16 cellular contexts compared by ENCODE assay signal in genomic region chr11:69437001-69437875, GRCh38. TPM values are rescaled to one million over a fixed set of nuclear protein-coding genes. Genes with fewer than 3 reads are reported as not detected.
DNase-seq lines count a peak whose midpoint lies in the region; ATAC-seq, FAIRE-seq and TF ChIP-seq lines count a peak whose summit lies in the region.
"Had no signal": no experiment of that assay in that cellular context is flagged by ENCODE, and none has a peak within 500 bp of the region (broad histone marks: within the 10 kb centered on the region; RNA-seq: fewer than 3 reads in every experiment).

No MANE protein-coding gene starts in this region.

- H2AFZ ChIP-seq in K562 (ENCODE audit: low read depth, low read length), result peak overlapping the region; percentile 83
- no peak overlapping the region for H2AFZ ChIP-seq in Karpas-422 (ENCODE audit: low read length)

- TF ChIP-seq CTCF in K562 (IDR thresholded peaks at IDR 0.05 in 2 of 3, conservative IDR thresholded peaks at IDR 0.05 in 1 of 3; ENCODE audit: insufficient read depth in 2 of 3, low read depth in 1 of 3, low read length in 3 of 3) (0 out of 6 replicates have a peak, but pooled peaks of 2 of the 3 experiments have one; percentile 5 to 8), right lobe of liver (IDR thresholded peaks at IDR 0.05) (peak in 1 of 4 donors; percentile 15), upper lobe of left lung (IDR thresholded peaks at IDR 0.05) (peak in 2 of 6 experiments; percentile 16 to 73)
- no peak for TF ChIP-seq CTCF in CD4-positive, alpha-beta T cell (IDR thresholded peaks at IDR 0.05)

- TF ChIP-seq POLR2A in K562 (conservative IDR thresholded peaks at IDR 0.05) (no peak), right lobe of liver (IDR thresholded peaks at IDR 0.05) (no peak), upper lobe of left lung (IDR thresholded peaks at IDR 0.05) (no peak)

- no peaks in the 10 kb centered on the region for H3K9me3 Mint-ChIP-seq in CD4-positive, alpha-beta T cell
- H3K9me3 Mint-ChIP-seq: activated CD4-positive, alpha-beta memory T cell treated with anti-CD3 and anti-CD28 coated beads, Interleukin-2, amount 10 ng/mL, durations not matched to agents 7 days and 5 days had no signal

- TF ChIP-seq EP300 in K562 (IDR thresholded peaks at IDR 0.05; ENCODE audit: low read length), result no peak
- no peak for TF ChIP-seq EP300 in upper lobe of left lung (IDR thresholded peaks at IDR 0.05)

- H3K4me2 ChIP-seq in K562 (ENCODE audit: insufficient read depth, low read length) (no peak overlapping the region; the same call in 1 of the 2 replicates), Karpas-422 (ENCODE audit: low read depth, low read length, poor library complexity, severe bottlenecking) (no peak overlapping the region)

- TF ChIP-seq RAD21 in K562 (CRISPR knock-in tag; conservative IDR thresholded peaks at IDR 0.05 in 1 of 2, IDR thresholded peaks at IDR 0.05 in 1 of 2), result no peak

- H3K4me1 Mint-ChIP-seq in CD4-positive, alpha-beta T cell (ENCODE audit: low read depth), result no peaks in the 10 kb centered on the region
- H3K4me1 Mint-ChIP-seq: activated CD4-positive, alpha-beta memory T cell treated with anti-CD3 and anti-CD28 coated beads, Interleukin-2, amount 10 ng/mL, durations not matched to agents 7 days and 5 days had no signal

- H3K27ac ChIP-seq in K562 (ENCODE audit: extremely low read depth, low read depth, low read length), result peak overlapping the region; percentile 2; the same call in 1 of the 3 replicates
- no peak overlapping the region for H3K27ac ChIP-seq in right lobe of liver
- peak overlapping the region in 1 of 4 donors; percentile 33 for H3K27ac ChIP-seq in upper lobe of left lung
- no peak overlapping the region for H3K27ac ChIP-seq in CD4-positive, alpha-beta T cell (ENCODE audit: low read depth, low read length)
- no peak overlapping the region for H3K27ac ChIP-seq in Karpas-422 (ENCODE audit: low read length)
- H3K27ac ChIP-seq: neutrophil, thoracic aorta had no signal

- FAIRE-seq in HTR-8/SVneo (lab: Jason Lieb, UNC) (peak; percentile 99), K562 (lab: Jason Lieb, UNC) (peak; percentile 37)

- WGBS in K562 (ENCODE audit: insufficient coverage, low coverage, missing lambda C conversion rate), result 73% methylated on average over 8 of the region's 15 CpGs
- 65% methylated on average over 3 of the region's 15 CpGs for WGBS in right lobe of liver (ENCODE audit: insufficient coverage, low coverage, low lambda C conversion rate, missing lambda C conversion rate)
- 72 to 80% methylated on average over 8 to 13 of the region's 15 CpGs for WGBS in upper lobe of left lung, 2 donors

- no peaks in the 10 kb centered on the region for H3K9me1 ChIP-seq in K562 (ENCODE audit: control insufficient read depth, insufficient read depth, low read length)

- H3K36me3 ChIP-seq in K562 (ENCODE audit: control insufficient read depth, insufficient read depth, low read length), result no peaks in the 10 kb centered on the region
- H3K36me3 ChIP-seq in right lobe of liver, result no peaks in the 10 kb centered on the region
- H3K36me3 ChIP-seq in upper lobe of left lung, result no peaks in the 10 kb centered on the region
- H3K36me3 ChIP-seq in Karpas-422 (ENCODE audit: insufficient read depth, low read length), result no peaks in the 10 kb centered on the region
- H3K36me3 ChIP-seq: MG63, neutrophil, thoracic aorta had no signal

- H3K9ac ChIP-seq in K562 (ENCODE audit: insufficient read depth in 1 of 2, low read depth in 2 of 2, low read length in 2 of 2) (peak overlapping the region in 1 of 2 experiments; percentile 57; a peak in 2 of 4 replicates), Karpas-422 (ENCODE audit: low read length) (no peak overlapping the region)

- H3K4me1 ChIP-seq in K562 (replicated peaks in 1 of 2; ENCODE audit: control insufficient read depth in 2 of 2, insufficient read depth in 2 of 2, low read length in 2 of 2) (peaks cover 31 to 56% of the 10 kb centered on the region in 2 experiments), right lobe of liver (peaks cover 0 to 7% (median 0%) of the 10 kb centered on the region in 4 donors), upper lobe of left lung (peaks cover 2 to 5% (median 3%) of the 10 kb centered on the region in 4 donors), Karpas-422 (ENCODE audit: low read length) (no peaks in the 10 kb centered on the region)

- intact Hi-C loops in K562 (cut with micrococcal nuclease), result no loop called here
- intact Hi-C loops in right lobe of liver (cut with DNase I), result loop anchor here in 1 of 2 donors (10.0 kb wide), 1 partner anchor 132 kb away; no protein-coding TSS in a partner anchor
- intact Hi-C loops in CD4-positive, alpha-beta T cell (cut with DNase I, micrococcal nuclease), result no loop called here

- no peaks in the 10 kb centered on the region for H3K79me2 ChIP-seq in K562 (ENCODE audit: control insufficient read depth, insufficient read depth, low read length)
- H3K79me2 ChIP-seq in Karpas-422 (ENCODE audit: low read length), result no peaks in the 10 kb centered on the region

- DNase-seq in HTR-8/SVneo (ENCODE audit: insufficient read length, low spot score) (peak; percentile 88), K562 (ENCODE audit: extremely low read depth in 1 of 4, low spot score in 3 of 4) (no peak), right lobe of liver (peak; percentile 49 to 65 (median 65)), upper lobe of left lung (peak in 1 of 2 donors; percentile 87), Karpas-422 (no peak)
- DNase-seq in CD4-positive, alpha-beta T cell, result no peak
- DNase-seq: activated CD4-positive, alpha-beta memory T cell treated with anti-CD3 and anti-CD28 coated beads, Interleukin-2, amount 10 ng/mL, durations not matched to agents 7 days and 5 days; DMS53; hypothalamus; MG63 had no signal

- H3K4me3 Mint-ChIP-seq in CD4-positive, alpha-beta T cell, result no peak overlapping the region
- H3K4me3 Mint-ChIP-seq: activated CD4-positive, alpha-beta memory T cell treated with anti-CD3 and anti-CD28 coated beads, Interleukin-2, amount 10 ng/mL, durations not matched to agents 7 days and 5 days; activated naive CD8-positive, alpha-beta T cell had no signal

- H4K20me1 ChIP-seq in K562 (replicated peaks; ENCODE audit: control insufficient read depth, insufficient read depth, low read length), result no peaks in the 10 kb centered on the region
- no peaks in the 10 kb centered on the region for H4K20me1 ChIP-seq in Karpas-422 (ENCODE audit: insufficient read depth, low read depth, low read length)

- POLR2A ChIA-PET in K562 (lab: Yijun Ruan, JAX), result no interaction called here
- POLR2A ChIA-PET in CD4-positive, alpha-beta T cell (lab: Charles Lee), result no interaction called here

- CTCF ChIA-PET in K562 (lab: Yijun Ruan, JAX; ENCODE audit: low intra/inter-chr PET ratio), result no interaction called here
- CTCF ChIA-PET in CD4-positive, alpha-beta T cell (lab: Charles Lee), result no interaction called here

- H3K4me3 ChIP-seq in K562 (no peak overlapping the region), right lobe of liver (no peak overlapping the region), upper lobe of left lung (no peak overlapping the region), Karpas-422 (ENCODE audit: low read length) (no peak overlapping the region)
- H3K4me3 ChIP-seq: MG63, thoracic aorta had no signal

- in situ Hi-C loops in K562 (cut with MboI), result no loop called here

- no TSS peak for BruUV-seq in K562 (replicated peaks; lab: Mats Ljungman, UMichigan)

- peaks cover 16% of the 10 kb centered on the region for H3K27me3 Mint-ChIP-seq in CD4-positive, alpha-beta T cell

- no peaks in the 10 kb centered on the region for H3K9me2 ChIP-seq in Karpas-422 (replicated peaks; ENCODE audit: insufficient read depth, low read length)

- ATAC-seq in K562, result peak; percentile 17
- ATAC-seq in right lobe of liver, result peak; percentile 51 to 79 (median 68)
- ATAC-seq in upper lobe of left lung (ENCODE audit: low FRiP score in 2 of 2), result peak; percentile 34 to 88
- no peak for ATAC-seq in GM21619 (IDR thresholded peaks at IDR 0.05; ENCODE audit: unreplicated experiment)
- ATAC-seq in CD4-positive, alpha-beta T cell (ENCODE audit: poor library complexity), result no peak
- no peak for ATAC-seq in HG03095 (IDR thresholded peaks at IDR 0.05; ENCODE audit: unreplicated experiment)

- H3K27ac Mint-ChIP-seq in CD4-positive, alpha-beta T cell, result no peak overlapping the region
- H3K27ac Mint-ChIP-seq: activated CD4-positive, alpha-beta memory T cell treated with anti-CD3 and anti-CD28 coated beads, Interleukin-2, amount 10 ng/mL, durations not matched to agents 7 days and 5 days; activated naive CD8-positive, alpha-beta T cell had no signal

- no peaks in the 10 kb centered on the region for H3K36me3 Mint-ChIP-seq in CD4-positive, alpha-beta T cell (ENCODE audit: low read depth)
- H3K36me3 Mint-ChIP-seq: activated naive CD8-positive, alpha-beta T cell had no signal

- H3K9me3 ChIP-seq in K562 (replicated peaks; ENCODE audit: control insufficient read depth, insufficient read depth, low read depth, low read length) (no peaks in the 10 kb centered on the region), right lobe of liver (no peaks in the 10 kb centered on the region), upper lobe of left lung (no peaks in the 10 kb centered on the region), Karpas-422 (ENCODE audit: low read length) (no peaks in the 10 kb centered on the region)
- H3K9me3 ChIP-seq in CD4-positive, alpha-beta T cell (ENCODE audit: control insufficient read depth, low read length), result no peaks in the 10 kb centered on the region
- H3K9me3 ChIP-seq: MG63, neutrophil, thoracic aorta had no signal

- no peaks in the 10 kb centered on the region for H3K27me3 ChIP-seq in K562 (ENCODE audit: control insufficient read depth in 2 of 2, insufficient read depth in 2 of 2, low read length in 2 of 2)
- no peaks in the 10 kb centered on the region for H3K27me3 ChIP-seq in right lobe of liver
- H3K27me3 ChIP-seq in upper lobe of left lung, result no peaks in the 10 kb centered on the region
- H3K27me3 ChIP-seq in CD4-positive, alpha-beta T cell (ENCODE audit: control insufficient read depth, insufficient read depth, low read length), result no peaks in the 10 kb centered on the region
- H3K27me3 ChIP-seq in Karpas-422 (ENCODE audit: low read length), result no peaks in the 10 kb centered on the region
- H3K27me3 ChIP-seq: MG63 had no signal

RNA-seq across cellular contexts. Expression of gene LINC01488, which starts 44.2 kb away (rescaled TPM):
- total RNA-seq in K562 (2011; cell fraction: chromatin; rRNA removed; ENCODE audit: low replicate concordance), result not detected in 2 replicates
- total RNA-seq in K562 (2011; cell fraction: nucleolus; rRNA removed), result not detected in 2 replicates
- not detected in 2 replicates for total RNA-seq in K562 (2011; cell fraction: nucleoplasm; rRNA removed)
- not detected in 2 replicates for total RNA-seq in K562 (2014; rRNA removed)
- total RNA-seq in K562 (2014; rRNA removed; fragmentation: Illumina TruSeq; extraction: Trizol), result not detected in 2 replicates
- not detected in 2 replicates for total RNA-seq in K562 (2015; rRNA removed; fragmentation: Illumina TruSeq; extraction: Trizol)
- not detected in 2 replicates for total RNA-seq in K562 (2021)
- not detected in 2 replicates for polyA plus RNA-seq in K562 (2011; rRNA removed)
- polyA plus RNA-seq in K562 (2011; cell fraction: cytosol; rRNA removed), result not detected in 2 replicates
- not detected in 2 replicates for polyA plus RNA-seq in K562 (2011; cell fraction: nucleus; rRNA removed)
- not detected in 2 replicates for polyA plus RNA-seq in K562 (2012)
- not detected in 2 replicates for polyA plus RNA-seq in K562 (2014; fragmentation: Illumina TruSeq; extraction: Trizol)
- polyA plus RNA-seq in K562 (2014; fragmentation: Nextera tagmentation; extraction: Ambion mirVana), result not detected
- not detected in 2 replicates for polyA plus RNA-seq in K562 (2014; rRNA removed)
- not detected in 2 replicates for polyA minus RNA-seq in K562 (2011; rRNA and poly(A)+ RNA removed)
- not detected in 2 replicates for polyA minus RNA-seq in K562 (2011; cell fraction: cytosol; rRNA and poly(A)+ RNA removed)
- not detected in 2 replicates for polyA minus RNA-seq in K562 (2011; cell fraction: nucleus; rRNA and poly(A)+ RNA removed)
- 10 to 100 TPM in 1 of 6 experiments, 1 to 10 TPM in 3, under 1 TPM in 1, not detected in 1; 0.63 to 22.9 (median 1.1) TPM for total RNA-seq in right lobe of liver
- total RNA-seq in upper lobe of left lung, result not detected
- not detected for total RNA-seq in CD4-positive, alpha-beta T cell
- total RNA-seq in Karpas-422 (2014; rRNA removed; shearing (Covaris generic); ENCODE audit: low replicate concordance), result not detected in 2 replicates
- total RNA-seq: activated CD4-positive, alpha-beta memory T cell treated with anti-CD3 and anti-CD28 coated beads, Interleukin-2, amount 10 ng/mL, durations not matched to agents 7 days and 5 days; T-helper 1 cell treated with Interleukin-12 subunit alpha and Interleukin-12 subunit beta and Interleukin-4 antibody, amounts not matched to agents 30 ng/mL and 1 ng/mL, for 36 hours; thoracic aorta had no signal

Comparison
In these comparisons a context has a peak if more than half of its experiments do, and no peak if none do; other contexts are left out.
1. DNase-seq: peak in HTR-8/SVneo (single experiment) and right lobe of liver (3 of 3); none in K562 (0 of 4), CD4-positive, alpha-beta T cell (0 of 10) and Karpas-422 (single experiment).
2. ATAC-seq: peak in K562 (single experiment), right lobe of liver (4 of 4) and upper lobe of left lung (2 of 2); none in GM21619 (single experiment), CD4-positive, alpha-beta T cell (single experiment) and HG03095 (single experiment).